In the genomic region with DNA sequence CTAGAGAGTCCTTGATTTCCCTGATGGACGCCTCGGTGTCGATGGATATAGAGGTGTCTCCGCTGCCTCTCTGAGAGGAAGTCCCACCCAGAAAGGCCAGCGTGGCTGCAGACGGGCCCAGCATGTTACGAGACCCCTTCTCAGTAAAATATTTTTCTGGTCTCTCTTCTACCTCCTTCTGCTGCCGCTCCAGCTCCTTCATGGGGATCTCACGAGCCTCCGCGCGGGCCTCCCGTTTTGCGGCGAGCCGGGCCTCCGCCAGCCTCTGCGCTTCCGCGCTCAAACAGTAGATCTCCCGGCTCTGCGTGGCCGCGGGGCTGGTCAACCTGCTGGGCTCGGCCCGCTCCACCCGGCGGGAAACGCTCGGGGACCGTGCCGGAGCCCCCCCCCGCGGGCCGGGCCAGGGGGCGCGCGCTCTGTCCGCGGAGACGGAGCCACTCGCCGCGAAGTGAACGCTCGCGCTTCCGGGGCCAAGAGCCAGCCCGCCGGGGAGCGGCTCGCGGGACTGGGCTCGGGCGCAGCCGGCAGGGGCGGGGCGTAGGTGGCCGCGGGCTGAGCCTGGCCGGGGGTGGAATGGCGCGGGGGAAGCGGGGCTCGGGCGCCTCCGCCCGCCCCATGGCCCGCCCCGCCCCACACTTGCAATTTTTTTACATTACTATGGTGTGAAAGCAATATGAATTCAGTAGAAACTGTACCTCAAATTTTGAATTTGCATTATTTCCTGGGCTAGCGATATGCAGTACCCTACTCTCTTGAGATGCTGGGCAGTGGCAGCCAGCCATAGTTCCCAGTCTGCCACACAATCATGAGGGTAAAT, we compare ENCODE assay signal across 8 cellular contexts. TPM values are rescaled to one million over a fixed set of nuclear protein-coding genes. Genes with fewer than 3 reads are reported as not detected.
DNase-seq lines count a peak whose midpoint lies in the region; ATAC-seq lines count a peak whose summit lies in the region.

No MANE protein-coding gene starts in this region.

- H3K27ac ChIP-seq in layer of hippocampus (ENCODE audit: low read depth, low read length): peak overlapping the region; percentile 18

- peak; percentile 72 for ATAC-seq in HG02610 (IDR thresholded peaks at IDR 0.05; ENCODE audit: unreplicated experiment)

- no peaks in the 10 kb centered on the region for H3K27me3 ChIP-seq in layer of hippocampus (ENCODE audit: control insufficient read depth, insufficient read depth, low read length)

- DNase-seq in DMS 273 (lab: John Stamatoyannopoulos, UW; ENCODE audit: unreplicated experiment): peak; percentile 92
- DNase-seq in DMS 273 treated with DMSO at 0.1 percent for 48 hours (lab: John Stamatoyannopoulos, UW): no peak
- DNase-seq in NCI-H1105 treated with DMSO at 0.1 percent for 48 hours (lab: John Stamatoyannopoulos, UW): peak; percentile 36
- DNase-seq in activated CD4-positive, CD25-positive, alpha-beta regulatory T cell treated with anti-CD3 and anti-CD28 coated beads, Interleukin-2, amount 50 U/mL, for 72 hours: peak; percentile 75
- peak; percentile 62 for DNase-seq in cerebellum (ENCODE audit: low spot score)
- DNase-seq in stimulated activated CD4-positive, alpha-beta T cell treated with anti-CD3 and anti-CD28 coated beads, Interleukin-1b, Interleukin-23, amount 100 ng/mL, for 4 hours (ENCODE audit: low read depth in 2 of 2): peak; percentile 46 to 60

RNA-seq across cellular contexts. Expression of a gene that starts 10.2 kb away (rescaled TPM):
- total RNA-seq in cerebellum: 4.9 TPM
